In the genomic region with DNA sequence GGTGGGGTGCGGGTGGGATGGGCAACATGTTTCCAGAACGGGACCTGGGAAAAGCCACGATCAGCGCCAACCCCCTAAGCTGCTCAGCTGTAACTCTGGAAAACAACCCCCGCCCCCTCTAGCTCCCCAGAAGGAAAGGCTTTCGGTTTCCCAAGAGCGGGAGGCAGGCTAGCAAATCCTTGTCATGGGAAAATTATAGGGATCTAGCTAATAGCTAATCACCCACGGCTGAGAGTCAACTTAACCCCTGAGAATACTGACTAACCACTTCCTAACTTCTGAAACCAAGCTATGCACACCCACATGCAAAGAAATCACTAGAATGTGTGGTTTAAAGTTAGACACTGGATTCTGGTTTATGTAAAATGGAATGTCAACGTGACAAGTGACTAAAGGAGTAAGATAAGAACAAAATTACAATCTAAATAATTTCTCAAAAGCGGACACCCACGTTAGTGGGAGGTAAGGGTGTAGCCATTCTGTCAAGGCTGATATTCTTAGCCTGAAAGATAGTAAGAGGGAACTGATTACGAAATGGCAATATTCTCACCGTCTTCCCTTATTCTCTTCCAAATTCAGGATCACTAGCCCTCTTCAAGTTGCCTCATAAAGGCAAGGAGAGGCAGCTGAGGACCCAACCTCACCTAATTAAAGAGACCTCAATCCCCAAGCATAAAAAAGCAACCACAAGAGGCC, we compare ENCODE assay signal across 12 cellular contexts. TPM values are rescaled to one million over a fixed set of nuclear protein-coding genes. Genes with fewer than 3 reads are reported as not detected.
DNase-seq lines count a peak whose midpoint lies in the region; ATAC-seq and TF ChIP-seq lines count a peak whose summit lies in the region.
"Had no signal": no experiment of that assay in that cellular context is flagged by ENCODE, and none has a peak within 500 bp of the region (broad histone marks: within the 10 kb centered on the region; RNA-seq: fewer than 3 reads in every experiment).

No MANE protein-coding gene starts in this region.

- peak overlapping the region; percentile 96 for H3K27ac Mint-ChIP-seq in osteocyte (ENCODE audit: unreplicated experiment)
- H3K27ac Mint-ChIP-seq: CD4-positive, alpha-beta T cell had no signal

- no peaks in the 10 kb centered on the region for H3K27me3 Mint-ChIP-seq in osteocyte (ENCODE audit: unreplicated experiment)

- peak; percentile 45 for DNase-seq in AG08396 (ENCODE audit: low spot score)
- DNase-seq in epithelial cell of prostate (ENCODE audit: low read depth, low spot score) = no peak
- no peak for DNase-seq in osteocyte (ENCODE audit: extremely low spot score, unreplicated experiment)
- no peak for DNase-seq in T-helper 1 cell
- no peak for DNase-seq in NCI-H1930 (lab: John Stamatoyannopoulos, UW)
- DNase-seq: activated CD4-positive, CD25-positive, alpha-beta regulatory T cell treated with anti-CD3 and anti-CD28 coated beads, Interleukin-2, amount 50 U/mL, for 72 hours; CD4-positive, alpha-beta T cell; effector CD4-positive, alpha-beta T cell; NCI-H2029 had no signal

- H3K27ac ChIP-seq in epithelial cell of prostate = peak overlapping the region; percentile 99

- no peaks in the 10 kb centered on the region for H3K9me3 Mint-ChIP-seq in osteocyte (ENCODE audit: unreplicated experiment)
- H3K9me3 Mint-ChIP-seq: CD4-positive, alpha-beta T cell had no signal

- TF ChIP-seq CTCF in osteocyte (IDR thresholded peaks at IDR 0.05) = no peak

- ATAC-seq in HG03432 (IDR thresholded peaks at IDR 0.05; ENCODE audit: unreplicated experiment) (peak; percentile 48), GM18870 (IDR thresholded peaks at IDR 0.05; ENCODE audit: unreplicated experiment) (no peak), GM19455 (IDR thresholded peaks at IDR 0.05; ENCODE audit: unreplicated experiment) (no peak)

- peaks cover 99% of the 10 kb centered on the region for H3K4me1 Mint-ChIP-seq in osteocyte (ENCODE audit: unreplicated experiment)

- H3K4me3 Mint-ChIP-seq in osteocyte (ENCODE audit: unreplicated experiment) = peak overlapping the region; percentile 24
- H3K4me3 Mint-ChIP-seq: CD4-positive, alpha-beta T cell had no signal

- H3K36me3 Mint-ChIP-seq in osteocyte (ENCODE audit: unreplicated experiment) = peaks cover 74% of the 10 kb centered on the region

RNA-seq across cellular contexts. Expression of gene JAG1, which starts 20.1 kb away (rescaled TPM):
- 246 and 254 TPM in 2 replicates for total RNA-seq in osteocyte
